8 cellular contexts compared by ENCODE assay signal in genomic region chr5:125043781-125044391, GRCh38.
DNase-seq lines count a peak whose midpoint lies in the region; ATAC-seq lines count a peak whose summit lies in the region.

No MANE protein-coding gene starts in this region.

- no peaks in the 10 kb centered on the region for H3K27me3 ChIP-seq in aorta (ENCODE audit: control insufficient read depth in 1 of 2, insufficient read depth in 2 of 2, low read length in 1 of 2)

- 22 to 31% methylated on average over 8 of the region's 8 CpGs for WGBS in aorta, 2 donors

- no peak overlapping the region for H3K4me3 ChIP-seq in aorta (ENCODE audit: low read length in 2 of 2)

- H3K9me3 ChIP-seq in aorta (ENCODE audit: control insufficient read depth, low read length): no peaks in the 10 kb centered on the region

- intact Hi-C loops in aorta (cut with DNase I): no loop called here

- no peak for ATAC-seq in aorta (ENCODE audit: low FRiP score)

- peaks cover 1 to 6% of the 10 kb centered on the region in 2 donors for H3K4me1 ChIP-seq in aorta (ENCODE audit: control insufficient read depth in 1 of 2, insufficient read depth in 2 of 2, low read length in 2 of 2)

- no peaks in the 10 kb centered on the region for H3K36me3 ChIP-seq in aorta (ENCODE audit: control insufficient read depth in 1 of 2, insufficient read depth in 2 of 2, low read length in 1 of 2)

- DNase-seq in DMS 273 (lab: John Stamatoyannopoulos, UW; ENCODE audit: unreplicated experiment): peak; percentile 98
- peak; percentile 83 for DNase-seq in NCI-H2081 treated with DMSO at 0.1 percent for 48 hours (lab: John Stamatoyannopoulos, UW)
- DNase-seq in dedifferentiated amniotic fluid mesenchymal stem cell (ENCODE audit: extremely low spot score): peak; percentile 40
- DNase-seq in myocyte (ENCODE audit: low read depth): peak; percentile 93
- no peak for DNase-seq in aorta
- no peak for DNase-seq in SW 1271 (lab: John Stamatoyannopoulos, UW)
- no peak for DNase-seq in activated CD4-positive, CD25-positive, alpha-beta regulatory T cell (lab: John Stamatoyannopoulos, UW)
- DNase-seq in mesenteric fat pad (ENCODE audit: low spot score): no peak

- no peak overlapping the region for H3K27ac ChIP-seq in aorta (ENCODE audit: low read depth in 1 of 2, low read length in 2 of 2)

Comparison
In these comparisons a context has a peak if more than half of its experiments do, and no peak if none do; other contexts are left out.
1. DNase-seq: peak in DMS 273 (single experiment), NCI-H2081 treated with DMSO at 0.1 percent for 48 hours (single experiment), dedifferentiated amniotic fluid mesenchymal stem cell (single experiment) and myocyte (single experiment); none in aorta (0 of 2), SW 1271 (0 of 2), activated CD4-positive, CD25-positive, alpha-beta regulatory T cell (0 of 4) and mesenteric fat pad (single experiment).